In genomic region chr4:162683659-162684370, GRCh38 we compare ENCODE assay signal across 14 cellular contexts.
DNase-seq lines count a peak whose midpoint lies in the region; ATAC-seq and TF ChIP-seq lines count a peak whose summit lies in the region.
"Had no signal": no experiment of that assay in that cellular context is flagged by ENCODE, and none has a peak within 500 bp of the region (broad histone marks: within the 10 kb centered on the region; RNA-seq: fewer than 3 reads in every experiment).

No MANE protein-coding gene starts in this region.

- no peak overlapping the region for H3K14ac ChIP-seq in neuronal stem cell (ENCODE audit: low read length)

- ATAC-seq in GM18520 (IDR thresholded peaks at IDR 0.05; ENCODE audit: unreplicated experiment): peak; percentile 93
- peak; percentile 86 for ATAC-seq in HG02678 (IDR thresholded peaks at IDR 0.05; ENCODE audit: unreplicated experiment)

- H3K36me3 ChIP-seq in neuronal stem cell (replicated peaks in 1 of 2; ENCODE audit: control insufficient read depth in 2 of 2, insufficient read depth in 2 of 2, low read length in 2 of 2) (no peaks in the 10 kb centered on the region), osteoblast (ENCODE audit: insufficient read depth, low read length) (no peaks in the 10 kb centered on the region)
- H3K36me3 ChIP-seq: vagina had no signal

- H2BK15ac ChIP-seq in neuronal stem cell (ENCODE audit: low read length): no peak overlapping the region

- no peaks in the 10 kb centered on the region for H3K79me2 ChIP-seq in osteoblast (ENCODE audit: insufficient read depth, low read length)

- no peak overlapping the region for H2BK5ac ChIP-seq in neuronal stem cell (ENCODE audit: low read length)

- H3K18ac ChIP-seq in neuronal stem cell (ENCODE audit: low read length): no peak overlapping the region

- no peak overlapping the region for H4K8ac ChIP-seq in neuronal stem cell (ENCODE audit: low read depth, low read length)

- H3K9me3 ChIP-seq in neuronal stem cell (replicated peaks in 1 of 2; ENCODE audit: control insufficient read depth in 2 of 2, insufficient read depth in 1 of 2, low read depth in 1 of 2, low read length in 2 of 2) (no peaks in the 10 kb centered on the region), osteoblast (ENCODE audit: low read depth, low read length) (peaks cover 2% of the 10 kb centered on the region)
- H3K9me3 ChIP-seq: vagina had no signal

- H3K27ac ChIP-seq in neuronal stem cell (replicated peaks; ENCODE audit: low read length): no peak overlapping the region
- H3K27ac ChIP-seq in osteoblast (ENCODE audit: low read depth, low read length): no peak overlapping the region
- H3K27ac ChIP-seq: vagina had no signal

- H3K79me1 ChIP-seq in neuronal stem cell (ENCODE audit: low read depth, low read length): no peaks in the 10 kb centered on the region

- H2BK12ac ChIP-seq in neuronal stem cell (ENCODE audit: low read length): no peak overlapping the region

- no peak overlapping the region for H4K91ac ChIP-seq in neuronal stem cell (ENCODE audit: low read depth, low read length, poor library complexity)

- H2BK120ac ChIP-seq in neuronal stem cell (ENCODE audit: low read depth, low read length): no peak overlapping the region

- no peaks in the 10 kb centered on the region for H3K4me1 ChIP-seq in neuronal stem cell (ENCODE audit: control insufficient read depth in 2 of 2, insufficient read depth in 1 of 2, low read depth in 1 of 2, low read length in 2 of 2)
- no peaks in the 10 kb centered on the region for H3K4me1 ChIP-seq in osteoblast (ENCODE audit: insufficient read depth, low read length)
- H3K4me1 ChIP-seq: vagina had no signal

- H3K23ac ChIP-seq in neuronal stem cell (ENCODE audit: low read depth, low read length, poor library complexity): no peak overlapping the region

- no peak overlapping the region for H2AK5ac ChIP-seq in neuronal stem cell (ENCODE audit: low read depth, low read length)

- no peaks in the 10 kb centered on the region for H4K20me1 ChIP-seq in osteoblast (ENCODE audit: insufficient read depth, low read length)

- TF ChIP-seq CTCF in osteoblast (IDR thresholded peaks at IDR 0.05; ENCODE audit: extremely low read depth, low read depth, low read length): no peak

- H3K4ac ChIP-seq in neuronal stem cell (ENCODE audit: low read length): no peak overlapping the region

- H3K4me3 ChIP-seq in neuronal stem cell (ENCODE audit: low read length in 2 of 2): no peak overlapping the region
- H3K4me3 ChIP-seq in osteoblast (ENCODE audit: insufficient read depth, low read length): no peak overlapping the region
- H3K4me3 ChIP-seq: vagina had no signal

- H3K4me2 ChIP-seq in neuronal stem cell (ENCODE audit: insufficient read depth, low read length, poor library complexity, severe bottlenecking) (no peak overlapping the region), osteoblast (ENCODE audit: insufficient read depth, low read length) (no peak overlapping the region)

- no peak overlapping the region for H3K9ac ChIP-seq in neuronal stem cell (ENCODE audit: low read depth, low read length, poor library complexity)

- WGBS in neuronal stem cell (ENCODE audit: extremely low coverage in 2 of 2, insufficient read length in 2 of 2, insufficient replicate concordance in 1 of 2), 2 donors: no CpG with 5 or more reads among the region's 5 CpGs

- no peak overlapping the region for H2AFZ ChIP-seq in neuronal stem cell (ENCODE audit: low read length)
- no peak overlapping the region for H2AFZ ChIP-seq in osteoblast (ENCODE audit: low read length)

- H3K27me3 ChIP-seq in neuronal stem cell (ENCODE audit: control insufficient read depth in 3 of 3, insufficient read depth in 3 of 3, low read depth in 1 of 3, low read length in 3 of 3) (no peaks in the 10 kb centered on the region), osteoblast (ENCODE audit: insufficient read depth, low read length) (no peaks in the 10 kb centered on the region)
- H3K27me3 ChIP-seq: vagina had no signal

- DNase-seq in HT1080 (ENCODE audit: low read depth) (peak; percentile 48), iris pigment epithelial cell (ENCODE audit: low read depth) (peak; percentile 15), neuronal stem cell (ENCODE audit: low spot score) (no peak), NCI-H2081 treated with DMSO at 0.1 percent for 48 hours (lab: John Stamatoyannopoulos, UW) (no peak), osteoblast (ENCODE audit: insufficient read length, low spot score, missing footprints) (no peak), NCI-H446 treated with DMSO at 0.1 percent for 48 hours (lab: John Stamatoyannopoulos, UW) (no peak)
- DNase-seq: activated naive CD4-positive, alpha-beta T cell; midbrain; NCI-H1694 treated with DMSO at 0.1 percent for 48 hours; stimulated activated CD4-positive, alpha-beta T cell treated with anti-CD3 and anti-CD28 coated beads, Interleukin-2, amount 100 ng/mL, for 48 hours; T-helper 9 cell had no signal

Comparison
In these comparisons a context has a peak if more than half of its experiments do, and no peak if none do; other contexts are left out.
1. DNase-seq: peak in HT1080 (single experiment) and iris pigment epithelial cell (single experiment); none in neuronal stem cell (single experiment), NCI-H2081 treated with DMSO at 0.1 percent for 48 hours (single experiment), osteoblast (single experiment) and NCI-H446 treated with DMSO at 0.1 percent for 48 hours (single experiment).